Comparison of ENCODE assay signal across 14 cellular contexts in the genomic region with DNA sequence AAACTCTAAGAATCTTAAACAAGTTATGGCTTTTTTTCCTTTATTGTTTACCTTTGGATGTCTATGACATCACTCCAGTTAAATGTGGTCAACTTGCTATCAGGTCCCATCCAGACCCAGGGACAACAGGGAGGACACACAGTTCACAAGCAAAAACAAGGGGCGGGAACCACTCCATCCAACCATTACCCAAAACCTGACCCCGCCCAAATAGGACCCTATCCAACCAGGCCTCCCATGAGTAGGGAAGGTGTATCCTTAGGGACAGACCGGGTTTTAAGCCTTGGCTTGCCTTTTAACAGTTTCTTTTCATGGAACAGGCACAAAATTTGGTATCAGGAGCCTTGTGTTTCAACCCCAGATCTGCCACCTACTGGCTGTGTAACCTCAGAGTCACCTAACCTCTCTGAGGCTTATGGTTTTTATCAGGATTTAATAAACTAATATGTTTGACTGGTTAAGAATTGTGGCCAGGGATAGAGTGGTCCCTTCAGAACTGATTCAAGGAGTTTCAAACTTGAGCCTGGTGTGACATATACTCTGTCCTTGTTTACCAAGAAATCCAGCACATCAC.
A peak's percentile ranks its signal among the peaks of the same experiment; 100 is the strongest.
DNase-seq lines count a peak whose midpoint lies in the region; ATAC-seq and TF ChIP-seq lines count a peak whose summit lies in the region.
"Had no signal": no experiment of that assay in that cellular context is flagged by ENCODE, and none has a peak within 500 bp of the region (broad histone marks: within the 10 kb centered on the region; RNA-seq: fewer than 3 reads in every experiment).

No MANE protein-coding gene starts in this region.

- WGBS in tibial nerve, 2 donors: 72 to 75% methylated on average over 3 of the region's 3 CpGs

- H3K4me3 ChIP-seq in AG04449 (ENCODE audit: low read depth, low read length) (no peak overlapping the region), GM12875 (ENCODE audit: low read depth, low read length) (no peak overlapping the region), RWPE2 (ENCODE audit: severe bottlenecking) (no peak overlapping the region), tibial nerve (no peak overlapping the region)
- H3K4me3 ChIP-seq: upper lobe of right lung had no signal

- no peak overlapping the region for H3K27ac ChIP-seq in RWPE2 (ENCODE audit: poor library complexity, severe bottlenecking)
- H3K27ac ChIP-seq in foreskin keratinocyte: no peak overlapping the region
- no peak overlapping the region for H3K27ac ChIP-seq in tibial nerve
- H3K27ac ChIP-seq: upper lobe of right lung had no signal

- H3K36me3 ChIP-seq in RWPE2 (ENCODE audit: low read depth) (no peaks in the 10 kb centered on the region), tibial nerve (no peaks in the 10 kb centered on the region)
- H3K36me3 ChIP-seq: upper lobe of right lung had no signal

- H3K27me3 ChIP-seq in RWPE2 (ENCODE audit: insufficient read depth, poor library complexity, severe bottlenecking) (no peaks in the 10 kb centered on the region), foreskin keratinocyte (peaks cover 33% of the 10 kb centered on the region), tibial nerve (no peaks in the 10 kb centered on the region)
- H3K27me3 ChIP-seq: upper lobe of right lung had no signal

- ATAC-seq in RWPE2 (ENCODE audit: low read depth) (no peak; the same call in 2 of the 3 replicates), foreskin keratinocyte (no peak), HG02571 (IDR thresholded peaks at IDR 0.05; ENCODE audit: unreplicated experiment) (no peak)
- ATAC-seq: upper lobe of right lung had no signal

- TF ChIP-seq EP300 in tibial nerve (IDR thresholded peaks at IDR 0.05): no peak

- CTCF ChIA-PET in AG04449 (lab: Yijun Ruan, JAX): interaction anchor here (1.7 to 3.7 kb wide), 2 partner anchors 14 to 17 kb away, joined by 5 to 17 read pairs; no protein-coding TSS in a partner anchor

- POLR2A ChIA-PET in AG04449 (lab: Yijun Ruan, JAX): no interaction called here

- no peaks in the 10 kb centered on the region for H3K4me1 ChIP-seq in RWPE2 (ENCODE audit: insufficient read depth, poor library complexity, severe bottlenecking)
- no peaks in the 10 kb centered on the region for H3K4me1 ChIP-seq in foreskin keratinocyte
- no peaks in the 10 kb centered on the region for H3K4me1 ChIP-seq in tibial nerve
- H3K4me1 ChIP-seq: upper lobe of right lung had no signal

- H3K9me3 ChIP-seq in RWPE2 (ENCODE audit: severe bottlenecking): no peaks in the 10 kb centered on the region
- H3K9me3 ChIP-seq in tibial nerve: peaks cover 0 to 7% (median 0%) of the 10 kb centered on the region in 4 donors
- H3K9me3 ChIP-seq: upper lobe of right lung had no signal

- DNase-seq in AG04449 (ENCODE audit: low read depth, low spot score): no peak
- DNase-seq in RWPE2 (ENCODE audit: low spot score): no peak
- DNase-seq in foreskin keratinocyte: no peak
- DNase-seq in stimulated activated CD4-positive, alpha-beta T cell treated with anti-CD3 and anti-CD28 coated beads, Interleukin-2, amount 100 ng/mL, for 48 hours: no peak
- DNase-seq in effector CD8-positive, alpha-beta T cell (lab: John Stamatoyannopoulos, UW): no peak
- no peak for DNase-seq in tibial nerve (ENCODE audit: low spot score in 2 of 2)
- DNase-seq: activated effector memory CD4-positive, alpha-beta T cell treated with Interleukin-2 at 50 U/mL for 16 hours; anterior cingulate cortex; DMS 273 treated with DMSO at 0.1 percent for 48 hours; NCI-H1105 treated with DMSO at 0.1 percent for 48 hours; stimulated activated CD4-positive, alpha-beta T cell treated with anti-CD3 and anti-CD28 coated beads, Interleukin-4, amount 100 ng/mL, for 4 hours; upper lobe of right lung had no signal

- TF ChIP-seq POLR2A in tibial nerve (IDR thresholded peaks at IDR 0.05): no peak

- TF ChIP-seq CTCF in AG04449 (IDR thresholded peaks at IDR 0.05; ENCODE audit: insufficient read depth, low read length, missing control alignments) (peak; percentile 3), GM12875 (IDR thresholded peaks at IDR 0.05; ENCODE audit: borderline replicate concordance, insufficient read depth, low read depth, low read length) (peak; percentile 10; the same call in 1 of the 2 replicates), RWPE2 (IDR thresholded peaks at IDR 0.05; ENCODE audit: poor library complexity, severe bottlenecking) (peak; percentile 21), foreskin keratinocyte (conservative IDR thresholded peaks at IDR 0.05) (peak; percentile 44), tibial nerve (IDR thresholded peaks at IDR 0.05) (no peak)

Comparison
In these comparisons a context has a peak if more than half of its experiments do, and no peak if none do; other contexts are left out.
1. CTCF ChIP-seq: peak in AG04449 (single experiment), GM12875 (single experiment), RWPE2 (single experiment) and foreskin keratinocyte (single experiment); none in tibial nerve (0 of 5).